ENCODE assay signal across 1 cellular context in the genomic region with DNA sequence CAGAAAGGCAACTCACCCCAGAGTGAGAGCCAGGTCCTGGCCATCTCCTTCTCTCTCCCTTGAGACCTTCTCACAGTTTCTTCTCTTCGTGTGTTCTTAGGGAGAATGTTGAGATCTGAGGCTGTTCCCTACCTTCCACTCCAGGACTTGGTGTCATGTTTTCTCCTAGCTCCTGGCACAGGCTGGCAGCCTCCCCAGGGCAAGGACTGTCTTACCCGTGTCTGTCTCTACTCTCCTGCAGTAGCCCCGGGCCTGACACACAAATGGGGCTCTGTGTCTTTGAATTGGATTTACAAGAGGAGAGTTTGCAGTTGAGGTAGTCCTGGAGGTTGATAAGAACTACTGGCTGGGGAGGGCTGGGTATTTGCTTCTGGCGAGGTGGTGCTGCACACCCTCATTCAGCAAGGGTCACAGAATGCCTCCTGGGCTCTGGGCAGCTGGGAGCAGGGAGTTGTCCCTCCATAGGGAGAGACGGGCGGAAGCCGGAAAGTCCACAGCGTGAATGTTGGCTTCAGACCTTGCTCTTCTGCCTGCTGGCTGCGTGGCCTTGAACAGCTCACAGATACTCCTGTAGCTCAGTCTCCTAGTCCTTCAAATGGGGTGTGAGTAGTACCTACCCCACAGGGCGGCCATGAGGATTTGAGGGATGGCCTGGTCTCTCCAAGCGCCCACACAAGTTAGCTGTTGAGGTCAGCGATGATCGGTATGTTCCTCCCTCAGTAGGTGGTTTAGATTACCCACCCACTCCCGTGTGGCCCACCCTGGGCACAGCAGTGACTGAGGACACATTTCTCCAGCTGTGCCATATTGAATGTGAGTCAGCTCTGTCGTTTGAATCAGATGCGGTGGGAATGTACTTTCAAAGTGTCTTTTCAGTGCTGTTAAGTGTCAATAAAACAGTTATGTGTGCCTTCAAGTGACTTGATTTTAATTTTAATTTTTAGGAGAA.
TF ChIP-seq lines count a peak whose summit lies in the region.

No MANE protein-coding gene starts in this region.

TF ChIP-seq in H1, 55 proteins besides CTCF, POLR2A, EP300 and RAD21:
- TF ChIP-seq KDM1A (IDR thresholded peaks at IDR 0.05; ENCODE audit: borderline replicate concordance, low read length) (no peak), JUN (IDR thresholded peaks at IDR 0.05; ENCODE audit: low read depth, low read length) (no peak), CREB1 (IDR thresholded peaks at IDR 0.05) (no peak), SP2 (IDR thresholded peaks at IDR 0.05; ENCODE audit: low read length) (no peak), JUND (IDR thresholded peaks at IDR 0.05; ENCODE audit: low read length) (no peak)
TF ChIP-seq in H1: peak in this region for 0.
